Comparison of ENCODE assay signal across 1 cellular context in the genomic region with DNA sequence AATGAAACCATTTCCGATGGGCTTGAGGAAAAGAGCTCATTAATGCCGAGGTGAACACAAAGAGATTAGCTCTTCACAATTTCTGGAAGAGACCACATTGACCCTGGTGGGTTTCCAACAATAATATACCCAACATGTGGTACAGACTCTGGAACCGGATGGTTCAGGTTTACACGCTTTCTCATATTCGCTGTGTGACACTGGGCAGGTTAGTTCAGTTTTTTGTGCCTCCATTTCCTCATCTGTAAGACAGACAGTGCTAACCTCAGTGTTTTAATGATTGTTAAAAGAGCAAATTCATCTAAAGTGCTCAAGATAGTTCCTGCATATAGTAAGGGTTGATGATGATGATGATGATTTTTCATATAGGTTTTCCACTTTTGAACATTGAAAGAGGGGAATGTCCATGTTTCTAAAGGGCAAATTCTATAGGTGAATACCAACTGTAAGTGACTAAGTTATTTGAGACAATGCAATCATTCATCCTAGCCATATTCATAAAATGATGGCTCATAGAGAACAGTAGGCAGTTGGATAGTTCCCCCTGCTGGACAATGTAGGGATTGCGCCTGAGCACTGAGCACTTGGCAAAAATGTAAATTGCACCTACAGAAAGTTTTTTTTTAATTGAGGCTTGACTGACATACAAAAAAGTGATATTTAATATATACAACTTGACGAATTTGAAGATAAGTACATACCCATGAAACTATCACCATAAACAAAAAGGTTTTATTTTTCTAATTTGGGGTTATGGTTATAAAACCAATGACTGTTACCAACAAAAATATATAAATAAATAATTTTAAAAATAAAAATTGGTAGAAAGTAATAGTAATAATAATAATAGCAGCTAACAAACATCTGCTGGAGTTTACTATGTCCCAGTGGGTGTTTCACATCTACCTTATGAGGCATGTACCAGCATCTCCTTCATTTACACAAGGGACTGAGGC.
TF ChIP-seq lines count a peak whose summit lies in the region.

No MANE protein-coding gene starts in this region.

TF ChIP-seq in H1, 55 proteins besides CTCF, POLR2A, EP300 and RAD21 (continued from another document):
- TF ChIP-seq SP1 (IDR thresholded peaks at IDR 0.05; ENCODE audit: low read depth, low read length), result no peak
TF ChIP-seq in H1: peak in this region for 1.
